In the genomic region with DNA sequence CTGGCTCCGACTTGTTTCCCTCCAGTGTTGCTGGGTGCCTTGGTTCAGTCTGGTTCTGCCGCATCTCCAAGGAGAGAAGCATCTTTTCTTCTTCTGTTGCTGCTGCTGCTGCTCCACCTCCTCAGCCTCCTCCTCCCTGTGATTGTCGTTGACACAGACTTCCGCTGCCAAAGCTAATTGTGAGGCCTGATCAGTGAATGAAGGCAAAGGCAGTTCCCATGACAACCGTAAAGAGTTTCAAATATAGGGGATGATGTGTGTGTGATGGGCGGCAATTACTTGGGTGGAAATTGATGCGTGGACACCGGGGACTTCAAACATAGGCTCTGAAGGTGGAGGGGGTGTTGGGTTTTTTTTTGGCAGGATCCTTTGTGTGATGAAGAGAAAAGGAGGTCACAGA, we compare ENCODE assay signal across 13 cellular contexts.
A peak's percentile ranks its signal among the peaks of the same experiment; 100 is the strongest.
DNase-seq lines count a peak whose midpoint lies in the region; ATAC-seq lines count a peak whose summit lies in the region.
"Had no signal": no experiment of that assay in that cellular context is flagged by ENCODE, and none has a peak within 500 bp of the region (broad histone marks: within the 10 kb centered on the region; RNA-seq: fewer than 3 reads in every experiment).

No MANE protein-coding gene starts in this region.

- no peaks in the 10 kb centered on the region for H3K9me3 Mint-ChIP-seq in stimulated activated memory B cell treated with anti-CD40 and anti-IgM and Interleukin-4, amounts not matched to agents 10 μg/mL and 1 μg/mL and 100 μg/mL, for 72 hours

- H3K36me3 Mint-ChIP-seq in stimulated activated memory B cell treated with anti-CD40 and anti-IgM and Interleukin-4, amounts not matched to agents 10 μg/mL and 1 μg/mL and 100 μg/mL, for 72 hours, result peaks cover 17% of the 10 kb centered on the region

- no peaks in the 10 kb centered on the region for H3K27me3 Mint-ChIP-seq in stimulated activated memory B cell treated with anti-CD40 and anti-IgM and Interleukin-4, amounts not matched to agents 10 μg/mL and 1 μg/mL and 100 μg/mL, for 72 hours

- no peak for ATAC-seq in stimulated activated memory B cell treated with anti-CD40 and anti-IgM and Interleukin-4, amounts not matched to agents 10 μg/mL and 1 μg/mL and 100 μg/mL, for 72 hours
- ATAC-seq: lower lobe of right lung had no signal

- peak; percentile 45 for DNase-seq in activated T-cell treated with anti-CD3 and anti-CD28 coated beads, Interleukin-2, amount 50 U/mL, for 1 hour
- DNase-seq in activated T-cell treated with anti-CD3 and anti-CD28 coated beads for 4 hours, result no peak
- peak; percentile 44 for DNase-seq in T-helper 22 cell (ENCODE audit: low read depth)
- DNase-seq in GM19240 (ENCODE audit: insufficient read length, low spot score), result no peak
- DNase-seq in NCI-H226, result no peak
- no peak for DNase-seq in kidney tubule cell (ENCODE audit: low spot score)
- DNase-seq: adrenal gland, DND-41, GM23248, lower lobe of right lung, SW 1271 had no signal

- H3K27ac ChIP-seq in cingulate gyrus (ENCODE audit: low read depth, low read length), result peak overlapping the region; percentile 81
- H3K27ac ChIP-seq: adrenal gland, GM23248, lower lobe of right lung had no signal

- peak overlapping the region; percentile 79 for H3K27ac Mint-ChIP-seq in stimulated activated memory B cell treated with anti-CD40 and anti-IgM and Interleukin-4, amounts not matched to agents 10 μg/mL and 1 μg/mL and 100 μg/mL, for 72 hours

- H3K4me1 Mint-ChIP-seq in stimulated activated memory B cell treated with anti-CD40 and anti-IgM and Interleukin-4, amounts not matched to agents 10 μg/mL and 1 μg/mL and 100 μg/mL, for 72 hours, result peaks cover 90% of the 10 kb centered on the region

- no peak overlapping the region for H3K4me3 Mint-ChIP-seq in stimulated activated memory B cell treated with anti-CD40 and anti-IgM and Interleukin-4, amounts not matched to agents 10 μg/mL and 1 μg/mL and 100 μg/mL, for 72 hours

Comparison
In these comparisons a context has a peak if more than half of its experiments do, and no peak if none do; other contexts are left out.
1. DNase-seq: peak in activated T-cell treated with anti-CD3 and anti-CD28 coated beads, Interleukin-2, amount 50 U/mL, for 1 hour (single experiment) and T-helper 22 cell (single experiment); none in activated T-cell treated with anti-CD3 and anti-CD28 coated beads for 4 hours (single experiment), GM19240 (single experiment), NCI-H226 (single experiment) and kidney tubule cell (single experiment).